ENCODE assay signal across 8 cellular contexts in the genomic region with DNA sequence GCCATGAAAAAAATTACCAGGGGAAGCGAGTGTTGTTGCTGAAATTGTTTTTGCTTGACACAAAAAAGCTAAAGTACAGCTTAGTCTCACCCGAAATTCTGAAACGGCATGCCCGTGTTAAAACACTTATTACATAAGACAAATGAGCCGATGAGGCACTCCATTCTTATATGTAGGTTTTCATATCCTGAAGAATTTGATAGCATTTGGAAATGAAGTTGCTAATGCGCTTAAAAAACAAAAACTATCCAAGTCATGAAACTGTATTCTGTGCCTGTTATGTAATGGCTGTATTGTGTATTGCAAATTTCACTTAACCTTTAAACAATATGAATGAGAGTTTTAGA. TPM values are rescaled to one million over a fixed set of nuclear protein-coding genes. Genes with fewer than 3 reads are reported as not detected.
DNase-seq lines count a peak whose midpoint lies in the region; ATAC-seq and TF ChIP-seq lines count a peak whose summit lies in the region.

No MANE protein-coding gene starts in this region.

- H3K4me1 ChIP-seq in esophagus squamous epithelium = peaks cover 9 to 34% (median 15%) of the 10 kb centered on the region in 3 donors

- H3K4me1 Mint-ChIP-seq in progenitor cell of endocrine pancreas (ENCODE audit: low read depth) = peaks cover 32% of the 10 kb centered on the region

- DNase-seq in GM12864 (ENCODE audit: low read depth) (no peak), SIG-M5 (lab: John Stamatoyannopoulos, UW) (peak; percentile 18), esophagus squamous epithelium (lab: John Stamatoyannopoulos, UW) (no peak), progenitor cell of endocrine pancreas (ENCODE audit: low spot score, unreplicated experiment) (no peak), iPS-NIHi11 (ENCODE audit: low spot score) (no peak), activated gamma-delta T cell (lab: John Stamatoyannopoulos, UW) (no peak)

- H3K27me3 Mint-ChIP-seq in progenitor cell of endocrine pancreas = peaks cover 3% of the 10 kb centered on the region

- peaks cover 1% of the 10 kb centered on the region for H3K36me3 Mint-ChIP-seq in progenitor cell of endocrine pancreas (ENCODE audit: insufficient read depth)

- peak overlapping the region; percentile 97 for H3K4me3 Mint-ChIP-seq in progenitor cell of endocrine pancreas (ENCODE audit: low read depth)

- TF ChIP-seq POLR2A in esophagus squamous epithelium (IDR thresholded peaks at IDR 0.05) = no peak

- 1 to 2% methylated on average over 6 of the region's 6 CpGs for WGBS in esophagus squamous epithelium, 2 donors

- H3K9me3 Mint-ChIP-seq in progenitor cell of endocrine pancreas (ENCODE audit: low read depth) = no peaks in the 10 kb centered on the region

- no peaks in the 10 kb centered on the region for H3K27me3 ChIP-seq in esophagus squamous epithelium

- peak overlapping the region; percentile 59 for H3K4me3 ChIP-seq in GM12864 (ENCODE audit: low read depth, low read length)
- peak overlapping the region; percentile 85 to 98 (median 93) for H3K4me3 ChIP-seq in esophagus squamous epithelium

- no peaks in the 10 kb centered on the region for H3K9me3 ChIP-seq in esophagus squamous epithelium

- H3K27ac Mint-ChIP-seq in progenitor cell of endocrine pancreas = peak overlapping the region; percentile 99

- TF ChIP-seq CTCF in GM12864 (IDR thresholded peaks at IDR 0.05; ENCODE audit: low read depth, low read length, missing control alignments) (no peak), esophagus squamous epithelium (IDR thresholded peaks at IDR 0.05) (no peak), progenitor cell of endocrine pancreas (IDR thresholded peaks at IDR 0.05; ENCODE audit: unreplicated experiment) (no peak)

- ATAC-seq in HG03521 (IDR thresholded peaks at IDR 0.05; ENCODE audit: unreplicated experiment) (no peak), HG03097 (IDR thresholded peaks at IDR 0.05; ENCODE audit: low FRiP score, unreplicated experiment) (no peak)

- H3K27ac ChIP-seq in esophagus squamous epithelium = peak overlapping the region; percentile 95 to 98 (median 98)

- intact Hi-C loops in esophagus squamous epithelium (cut with DNase I) = no loop called here

- H3K36me3 ChIP-seq in esophagus squamous epithelium = no peaks in the 10 kb centered on the region

RNA-seq across cellular contexts. Expression of a gene that starts 1.4 kb away (rescaled TPM):
- total RNA-seq in esophagus squamous epithelium = 10 to 100 TPM; 13.2 to 37.0 (median 31.1) TPM
- total RNA-seq in progenitor cell of endocrine pancreas = 66.0 and 69.4 TPM in 2 replicates
